Comparison of ENCODE assay signal across 8 cellular contexts in genomic region chr14:94505206-94505605, GRCh38. TPM values are rescaled to one million over a fixed set of nuclear protein-coding genes. Genes with fewer than 3 reads are reported as not detected.
"Had no signal": no experiment of that assay in that cellular context is flagged by ENCODE, and none has a peak within 500 bp of the region (broad histone marks: within the 10 kb centered on the region; RNA-seq: fewer than 3 reads in every experiment).

No MANE protein-coding gene starts in this region.

- H3K4me3 ChIP-seq: K562 had no signal

- H3K27ac Mint-ChIP-seq: IgD-negative memory B cell had no signal

- H3K36me3 Mint-ChIP-seq: IgD-negative memory B cell had no signal

- H3K27ac ChIP-seq: HL-60 had no signal

- DNase-seq: IMR-90, KBM-7 had no signal

- H3K4me3 Mint-ChIP-seq: IgD-negative memory B cell had no signal

- H3K9me3 Mint-ChIP-seq: IgD-negative memory B cell had no signal

RNA-seq across cellular contexts. Expression of gene SERPINA12, which starts 4.1 kb away (rescaled TPM):
- total RNA-seq: HepG2, HT-29, HT1080, IMR-90, K562 had no signal
- polyA plus RNA-seq: IgD-negative memory B cell, IMR-90, K562 had no signal

RNA-seq across cellular contexts. Expression of gene SERPINA9, which starts 29.2 kb away (rescaled TPM):
- total RNA-seq: HepG2, HT-29, HT1080, K562 had no signal
- polyA plus RNA-seq: K562 had no signal

RNA-seq across cellular contexts. Expression of gene SERPINA11, which starts 52.6 kb away (rescaled TPM):
- total RNA-seq: HT-29, HT1080, IMR-90, K562 had no signal
- polyA plus RNA-seq: IgD-negative memory B cell, IMR-90, K562 had no signal

RNA-seq across cellular contexts. Expression of gene SERPINA4, which starts 56.0 kb away (rescaled TPM):
- total RNA-seq: HT1080, IMR-90, K562 had no signal
- polyA plus RNA-seq: IgD-negative memory B cell, IMR-90, K562 had no signal
